8 cellular contexts compared by ENCODE assay signal in genomic region chr5:73625905-73626811, GRCh38. TPM values are rescaled to one million over a fixed set of nuclear protein-coding genes. Genes with fewer than 3 reads are reported as not detected.
A peak's percentile ranks its signal among the peaks of the same experiment; 100 is the strongest.
DNase-seq lines count a peak whose midpoint lies in the region; ATAC-seq and TF ChIP-seq lines count a peak whose summit lies in the region.

A gene with protein sequence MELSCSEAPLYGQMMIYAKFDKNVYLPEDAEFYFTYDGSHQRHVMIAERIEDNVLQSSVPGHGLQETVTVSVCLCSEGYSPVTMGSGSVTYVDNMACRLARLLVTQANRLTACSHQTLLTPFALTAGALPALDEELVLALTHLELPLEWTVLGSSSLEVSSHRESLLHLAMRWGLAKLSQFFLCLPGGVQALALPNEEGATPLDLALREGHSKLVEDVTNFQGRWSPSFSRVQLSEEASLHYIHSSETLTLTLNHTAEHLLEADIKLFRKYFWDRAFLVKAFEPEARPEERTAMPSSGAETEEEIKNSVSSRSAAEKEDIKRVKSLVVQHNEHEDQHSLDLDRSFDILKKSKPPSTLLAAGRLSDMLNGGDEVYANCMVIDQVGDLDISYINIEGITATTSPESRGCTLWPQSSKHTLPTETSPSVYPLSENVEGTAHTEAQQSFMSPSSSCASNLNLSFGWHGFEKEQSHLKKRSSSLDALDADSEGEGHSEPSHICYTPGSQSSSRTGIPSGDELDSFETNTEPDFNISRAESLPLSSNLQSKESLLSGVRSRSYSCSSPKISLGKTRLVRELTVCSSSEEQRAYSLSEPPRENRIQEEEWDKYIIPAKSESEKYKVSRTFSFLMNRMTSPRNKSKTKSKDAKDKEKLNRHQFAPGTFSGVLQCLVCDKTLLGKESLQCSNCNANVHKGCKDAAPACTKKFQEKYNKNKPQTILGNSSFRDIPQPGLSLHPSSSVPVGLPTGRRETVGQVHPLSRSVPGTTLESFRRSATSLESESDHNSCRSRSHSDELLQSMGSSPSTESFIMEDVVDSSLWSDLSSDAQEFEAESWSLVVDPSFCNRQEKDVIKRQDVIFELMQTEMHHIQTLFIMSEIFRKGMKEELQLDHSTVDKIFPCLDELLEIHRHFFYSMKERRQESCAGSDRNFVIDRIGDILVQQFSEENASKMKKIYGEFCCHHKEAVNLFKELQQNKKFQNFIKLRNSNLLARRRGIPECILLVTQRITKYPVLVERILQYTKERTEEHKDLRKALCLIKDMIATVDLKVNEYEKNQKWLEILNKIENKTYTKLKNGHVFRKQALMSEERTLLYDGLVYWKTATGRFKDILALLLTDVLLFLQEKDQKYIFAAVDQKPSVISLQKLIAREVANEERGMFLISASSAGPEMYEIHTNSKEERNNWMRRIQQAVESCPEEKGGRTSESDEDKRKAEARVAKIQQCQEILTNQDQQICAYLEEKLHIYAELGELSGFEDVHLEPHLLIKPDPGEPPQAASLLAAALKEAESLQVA (N-terminal part only) (plus strand): TSS chr5:73626196. CDS start chr5:73684852, 58,656 bp downstream.

- WGBS in hepatocyte (ENCODE audit: low lambda C conversion rate, missing lambda C conversion rate) = 2% methylated on average over 53 of the region's 97 CpGs

- no peaks in the 10 kb centered on the region for H4K20me1 ChIP-seq in hepatocyte (ENCODE audit: insufficient read depth, poor library complexity, severe bottlenecking)

- H3K36me3 ChIP-seq in NT2/D1 (ENCODE audit: insufficient read depth, insufficient read length, low read length) (no peaks in the 10 kb centered on the region), hepatocyte (replicated peaks; ENCODE audit: insufficient read depth, low read depth) (no peaks in the 10 kb centered on the region), rectal smooth muscle tissue (ENCODE audit: control insufficient read depth, insufficient read depth, low read length) (no peaks in the 10 kb centered on the region)

- peak; percentile 67 for DNase-seq in NCI-H1436 (lab: John Stamatoyannopoulos, UW)
- no peak for DNase-seq in NCI-H1436 treated with DMSO at 0.1 percent for 48 hours (lab: John Stamatoyannopoulos, UW)
- no peak for DNase-seq in NT2/D1 (ENCODE audit: low read depth, low spot score)
- DNase-seq in astrocyte of the spinal cord (ENCODE audit: low read depth, low spot score) = peak; percentile 53
- peak; percentile 77 for DNase-seq in hepatocyte (ENCODE audit: low spot score)
- DNase-seq in GM19238 (ENCODE audit: insufficient read length, low spot score) = no peak

- H3K27ac ChIP-seq in hepatocyte (peak within 1 kb of the TSS; percentile 42), rectal smooth muscle tissue (ENCODE audit: low read depth, low read length) (no peak within 1 kb of the TSS)

- H3K27me3 ChIP-seq in NT2/D1 (ENCODE audit: insufficient read depth, insufficient read length) = peaks cover 31% of the 10 kb centered on the region
- peaks cover 35% of the 10 kb centered on the region for H3K27me3 ChIP-seq in hepatocyte
- H3K27me3 ChIP-seq in rectal smooth muscle tissue (ENCODE audit: control insufficient read depth, insufficient read depth, low read length) = no peaks in the 10 kb centered on the region

- TF ChIP-seq CTCF in astrocyte of the spinal cord (IDR thresholded peaks at IDR 0.05; ENCODE audit: low read depth, low read length) = no peak
- no peak for TF ChIP-seq CTCF in hepatocyte (IDR thresholded peaks at IDR 0.05; ENCODE audit: poor library complexity)

- peak within 1 kb of the TSS; percentile 59 for H3K4me3 ChIP-seq in NT2/D1 (ENCODE audit: insufficient read length, low read depth)
- peak within 1 kb of the TSS; percentile 75 for H3K4me3 ChIP-seq in astrocyte of the spinal cord (ENCODE audit: low read depth, low read length)
- H3K4me3 ChIP-seq in hepatocyte = peak within 1 kb of the TSS; percentile 69
- peak within 1 kb of the TSS; percentile 75 for H3K4me3 ChIP-seq in rectal smooth muscle tissue (ENCODE audit: low read length)

- peak within 1 kb of the TSS; percentile 77 for H3K9ac ChIP-seq in NT2/D1 (ENCODE audit: insufficient read length, low read depth)
- H3K9ac ChIP-seq in rectal smooth muscle tissue (ENCODE audit: low read length) = no peak within 1 kb of the TSS

- H3K79me2 ChIP-seq in hepatocyte = no peaks in the 10 kb centered on the region

- peak within 1 kb of the TSS; percentile 74 for H2AFZ ChIP-seq in hepatocyte

- H3K9me3 ChIP-seq in NT2/D1 (ENCODE audit: insufficient read depth, low read length) = no peaks in the 10 kb centered on the region
- H3K9me3 ChIP-seq in hepatocyte (ENCODE audit: low read depth) = no peaks in the 10 kb centered on the region

- no peaks in the 10 kb centered on the region for H3K9me2 ChIP-seq in hepatocyte (replicated peaks; ENCODE audit: insufficient read depth)

- ATAC-seq in HG03039 (IDR thresholded peaks at IDR 0.05; ENCODE audit: unreplicated experiment) = peak; percentile 57

- in situ Hi-C loops in astrocyte of the spinal cord (cut with HindIII; ENCODE audit: low sequenced_read_pairs) = no loop called here

- H3K4me1 ChIP-seq in NT2/D1 (ENCODE audit: insufficient read depth, insufficient read length) (peaks cover 2% of the 10 kb centered on the region), hepatocyte (ENCODE audit: insufficient read depth) (peaks cover 11% of the 10 kb centered on the region), rectal smooth muscle tissue (ENCODE audit: control insufficient read depth, insufficient read depth, low read length) (no peaks in the 10 kb centered on the region)

- peak within 1 kb of the TSS; percentile 99 for H3K4me2 ChIP-seq in hepatocyte

RNA-seq across cellular contexts. Expression of the gene that starts here (rescaled TPM):
- 7.6 and 11.2 TPM in 2 replicates for total RNA-seq in hepatocyte
- 3.1 and 3.5 TPM in 2 replicates for polyA plus RNA-seq in hepatocyte

Comparison
In these comparisons a context has a peak if more than half of its experiments do, and no peak if none do; other contexts are left out.
1. DNase-seq: peak in NCI-H1436 (single experiment), astrocyte of the spinal cord (single experiment) and hepatocyte (single experiment); none in NCI-H1436 treated with DMSO at 0.1 percent for 48 hours (single experiment), NT2/D1 (single experiment) and GM19238 (single experiment).
2. Peak in every context shown above with its lines, with median percentiles within 50 percentile points of each other: H3K4me3 ChIP-seq.